In genomic region chrX:53086464-53086863, GRCh38 we compare ENCODE assay signal across 13 cellular contexts.
DNase-seq lines count a peak whose midpoint lies in the region; TF ChIP-seq lines count a peak whose summit lies in the region.
"Had no signal": no experiment of that assay in that cellular context is flagged by ENCODE, and none has a peak within 500 bp of the region (broad histone marks: within the 10 kb centered on the region; RNA-seq: fewer than 3 reads in every experiment).

No MANE protein-coding gene starts in this region.

- H3K27ac ChIP-seq in C4-2B (peak overlapping the region; percentile 7; the same call in 1 of the 2 replicates), RWPE1 (peak overlapping the region; percentile 88)

- H3K4me3 ChIP-seq in fibroblast of mammary gland (ENCODE audit: control insufficient read depth, low read depth, low read length), result no peak overlapping the region
- H3K4me3 ChIP-seq: GM23338, SK-N-MC had no signal

- DNase-seq in RWPE1 (ENCODE audit: low spot score) (no peak), fibroblast of mammary gland (ENCODE audit: low read depth) (peak; percentile 48), pons (ENCODE audit: low spot score) (peak; percentile 34), NCI-H2107 (lab: John Stamatoyannopoulos, UW) (no peak), NCI-H748 (lab: John Stamatoyannopoulos, UW; ENCODE audit: unreplicated experiment) (no peak), putamen (ENCODE audit: low spot score) (no peak), NCI-H2227 (lab: John Stamatoyannopoulos, UW; ENCODE audit: unreplicated experiment) (no peak)
- DNase-seq: Calu3; NCI-H774; stimulated activated CD4-positive, alpha-beta T cell treated with anti-CD3 and anti-CD28 coated beads, Interleukin-12 subunit alpha, Interleukin-12 subunit beta, amount 100 ng/mL, for 4 hours had no signal

- CTCF ChIA-PET in RWPE1 (lab: Yijun Ruan, JAX), result no interaction called here

- POLR2A ChIA-PET in RWPE1 (lab: Yijun Ruan, JAX; ENCODE audit: low non-redundant PET), result no interaction called here

- TF ChIP-seq CTCF in C4-2B (conservative IDR thresholded peaks at IDR 0.05) (no peak), RWPE1 (conservative IDR thresholded peaks at IDR 0.05; ENCODE audit: low read depth) (no peak), fibroblast of mammary gland (conservative IDR thresholded peaks at IDR 0.05; ENCODE audit: control insufficient read depth, insufficient read depth, low read depth, low read length) (no peak)

Comparison
In these comparisons a context has a peak if more than half of its experiments do, and no peak if none do; other contexts are left out.
1. DNase-seq: peak in fibroblast of mammary gland (single experiment) and pons (single experiment); none in RWPE1 (single experiment), NCI-H2107 (single experiment), NCI-H748 (single experiment), putamen (single experiment) and NCI-H2227 (single experiment).